Comparison of ENCODE assay signal across 8 cellular contexts in genomic region chr11:78139422-78140391, GRCh38. TPM values are rescaled to one million over a fixed set of nuclear protein-coding genes. Genes with fewer than 3 reads are reported as not detected.
A peak's percentile ranks its signal among the peaks of the same experiment; 100 is the strongest.
DNase-seq lines count a peak whose midpoint lies in the region; ATAC-seq and TF ChIP-seq lines count a peak whose summit lies in the region.

Gene ALG8, minus strand, starts transcription at chr11:78139626. Its CDS starts 38 bp downstream, at chr11:78139588.

- H3K4me1 ChIP-seq in ACC112 (ENCODE audit: control insufficient read depth, insufficient read depth, low read length, unreplicated experiment) (peaks cover 7% of the 10 kb centered on the region), mammary epithelial cell (ENCODE audit: insufficient read depth, low read length) (peaks cover 16% of the 10 kb centered on the region), iPS-20b (ENCODE audit: insufficient read depth, low read length) (peaks cover 4% of the 10 kb centered on the region; the same call in 1 of the 2 replicates), smooth muscle cell (ENCODE audit: low read depth) (peaks cover 11% of the 10 kb centered on the region)

- intact Hi-C loops in mammary epithelial cell (cut with micrococcal nuclease), result loop anchor here (2.0 kb wide), 2 partner anchors 49 to 61 kb away; partner anchors contain the start of genes KCTD21, NDUFC2 and USP35

- H3K4me3 ChIP-seq in ACC112 (ENCODE audit: low read depth, low read length), result peak within 1 kb of the TSS; percentile 96
- H3K4me3 ChIP-seq in WERI-Rb-1 (ENCODE audit: low read depth, low read length), result peak within 1 kb of the TSS; percentile 71
- peak within 1 kb of the TSS; percentile 67 to 89 (median 88) for H3K4me3 ChIP-seq in mammary epithelial cell (replicated peaks in 1 of 3; ENCODE audit: insufficient read depth in 1 of 3, low read depth in 2 of 3, low read length in 3 of 3)
- peak within 1 kb of the TSS; percentile 93 for H3K4me3 ChIP-seq in iPS-20b (ENCODE audit: low read length)
- H3K4me3 ChIP-seq in smooth muscle cell, result peak within 1 kb of the TSS; percentile 89

- H3K9ac ChIP-seq in mammary epithelial cell (ENCODE audit: insufficient read depth, low read length) (peak within 1 kb of the TSS; percentile 90), iPS-20b (ENCODE audit: low read depth, low read length) (peak within 1 kb of the TSS; percentile 97), smooth muscle cell (ENCODE audit: low read depth) (peak within 1 kb of the TSS; percentile 94)

- 1% methylated on average over 38 of the region's 52 CpGs for WGBS in mammary epithelial cell (ENCODE audit: low coverage, missing lambda C conversion rate)
- WGBS in smooth muscle cell (ENCODE audit: low lambda C conversion rate), result 2% methylated on average over 49 of the region's 52 CpGs

- no peaks in the 10 kb centered on the region for H3F3A ChIP-seq in smooth muscle cell (ENCODE audit: low read depth)

- CTCF ChIA-PET in mammary epithelial cell (lab: Charles Lee; ENCODE audit: low non-redundant PET), result no interaction called here

- peaks cover 39% of the 10 kb centered on the region for H3K79me2 ChIP-seq in ACC112 (ENCODE audit: control insufficient read depth, insufficient read depth, low read length, unreplicated experiment)
- H3K79me2 ChIP-seq in mammary epithelial cell (ENCODE audit: insufficient read depth, low read length), result peaks cover 55% of the 10 kb centered on the region
- H3K79me2 ChIP-seq in smooth muscle cell (ENCODE audit: low read depth), result peaks cover 21% of the 10 kb centered on the region

- dilution Hi-C loops in mammary epithelial cell (cut with HindIII; ENCODE audit: low sequenced_read_pairs), result loop anchor here (5.0 kb wide), 1 partner anchor 38 kb away; no protein-coding TSS in a partner anchor

- in situ Hi-C loops in mammary epithelial cell (cut with MboI; ENCODE audit: low sequenced_read_pairs in 2 of 2), result no loop called here

- no peak for TF ChIP-seq CTCF in WERI-Rb-1 (IDR thresholded peaks at IDR 0.05; ENCODE audit: low read depth, low read length)
- no peak for TF ChIP-seq CTCF in mammary epithelial cell (conservative IDR thresholded peaks at IDR 0.05 in 1 of 2, IDR thresholded peaks at IDR 0.05 in 1 of 2; ENCODE audit: extremely low read depth in 1 of 2, insufficient read depth in 1 of 2, low read depth in 1 of 2, low read length in 2 of 2)
- TF ChIP-seq CTCF in smooth muscle cell (IDR thresholded peaks at IDR 0.05; ENCODE audit: borderline replicate concordance, insufficient read depth, poor library complexity, severe bottlenecking), result no peak

- ATAC-seq in GM18870 (IDR thresholded peaks at IDR 0.05; ENCODE audit: unreplicated experiment) (peak; percentile 88), HG03135 (IDR thresholded peaks at IDR 0.05; ENCODE audit: unreplicated experiment) (peak; percentile 91)

- DNase-seq in NCI-H2196 treated with DMSO at 0.1 percent for 48 hours (lab: John Stamatoyannopoulos, UW; ENCODE audit: unreplicated experiment), result peak; percentile 89
- DNase-seq in WERI-Rb-1, result peak; percentile 96
- DNase-seq in mammary epithelial cell, result peak; percentile 90
- DNase-seq in smooth muscle cell (lab: John Stamatoyannopoulos, UW; ENCODE audit: unreplicated experiment), result peak; percentile 83

- H3K4me2 ChIP-seq in mammary epithelial cell (ENCODE audit: insufficient read depth, low read depth, low read length), result peak within 1 kb of the TSS; percentile 74
- H3K4me2 ChIP-seq in smooth muscle cell, result peak within 1 kb of the TSS; percentile 90

- H3K36me3 ChIP-seq in ACC112 (ENCODE audit: insufficient read depth, low read length) (peaks cover 11% of the 10 kb centered on the region; the same call in 1 of the 2 replicates), WERI-Rb-1 (peaks cover 20% of the 10 kb centered on the region), mammary epithelial cell (ENCODE audit: insufficient read depth, low read length) (peaks cover 8% of the 10 kb centered on the region), iPS-20b (ENCODE audit: insufficient read depth, low read depth, low read length) (peaks cover 48% of the 10 kb centered on the region), smooth muscle cell (ENCODE audit: low read depth) (no peaks in the 10 kb centered on the region)

- peak within 1 kb of the TSS; percentile 81 for H3K27ac ChIP-seq in ACC112 (ENCODE audit: low read depth, low read length)
- peak within 1 kb of the TSS; percentile 84 for H3K27ac ChIP-seq in WERI-Rb-1
- peak within 1 kb of the TSS; percentile 83 for H3K27ac ChIP-seq in mammary epithelial cell (ENCODE audit: insufficient read depth, low read depth, low read length)
- peak within 1 kb of the TSS; percentile 86 for H3K27ac ChIP-seq in iPS-20b (ENCODE audit: low read length)
- peak within 1 kb of the TSS; percentile 80 for H3K27ac ChIP-seq in smooth muscle cell (ENCODE audit: low read depth)

- TSS peak; percentile 76 for BruUV-seq in mammary epithelial cell (replicated peaks; lab: Mats Ljungman, UMichigan)

- H2AFZ ChIP-seq in ACC112 (ENCODE audit: low read length, unreplicated experiment), result peak within 1 kb of the TSS; percentile 95
- peak within 1 kb of the TSS; percentile 98 for H2AFZ ChIP-seq in mammary epithelial cell (ENCODE audit: low read depth, low read length)
- H2AFZ ChIP-seq in smooth muscle cell (ENCODE audit: low read depth), result peak within 1 kb of the TSS; percentile 99

- H4K20me1 ChIP-seq in mammary epithelial cell (ENCODE audit: insufficient read depth, low read length), result no peaks in the 10 kb centered on the region
- H4K20me1 ChIP-seq in smooth muscle cell (ENCODE audit: low read depth), result no peaks in the 10 kb centered on the region

- H3K9me3 ChIP-seq in WERI-Rb-1 (ENCODE audit: severe bottlenecking) (no peaks in the 10 kb centered on the region), mammary epithelial cell (replicated peaks; ENCODE audit: insufficient read depth, low read length) (no peaks in the 10 kb centered on the region), iPS-20b (ENCODE audit: insufficient read depth, low read depth, low read length) (no peaks in the 10 kb centered on the region), smooth muscle cell (replicated peaks; ENCODE audit: low read depth) (no peaks in the 10 kb centered on the region)

- H3K27me3 ChIP-seq in ACC112 (ENCODE audit: insufficient read depth, low read length), result no peaks in the 10 kb centered on the region
- H3K27me3 ChIP-seq in WERI-Rb-1 (ENCODE audit: insufficient read depth, low read depth, severe bottlenecking), result no peaks in the 10 kb centered on the region
- H3K27me3 ChIP-seq in mammary epithelial cell (ENCODE audit: insufficient read depth, low read length), result no peaks in the 10 kb centered on the region
- no peaks in the 10 kb centered on the region for H3K27me3 ChIP-seq in iPS-20b (ENCODE audit: insufficient read depth, low read length)
- H3K27me3 ChIP-seq in smooth muscle cell (ENCODE audit: low read depth), result no peaks in the 10 kb centered on the region

RNA-seq across cellular contexts. Expression of gene ALG8, which starts in this region (rescaled TPM):
- total RNA-seq in mammary epithelial cell (10 to 100 TPM; 30.3 to 32.7 TPM), smooth muscle cell (68.3 and 103 TPM in 2 replicates)
- polyA plus RNA-seq in mammary epithelial cell (38.8 TPM), smooth muscle cell (62.0 and 66.4 TPM in 2 replicates)
- 48.1 TPM for polyA minus RNA-seq in mammary epithelial cell

Comparison
In these comparisons a context has a peak if more than half of its experiments do, and no peak if none do; other contexts are left out.
1. Peak in every context shown above with its lines: DNase-seq, ATAC-seq, H3K4me3 ChIP-seq and H3K27ac ChIP-seq.